ENCODE assay signal across 13 cellular contexts in the genomic region with DNA sequence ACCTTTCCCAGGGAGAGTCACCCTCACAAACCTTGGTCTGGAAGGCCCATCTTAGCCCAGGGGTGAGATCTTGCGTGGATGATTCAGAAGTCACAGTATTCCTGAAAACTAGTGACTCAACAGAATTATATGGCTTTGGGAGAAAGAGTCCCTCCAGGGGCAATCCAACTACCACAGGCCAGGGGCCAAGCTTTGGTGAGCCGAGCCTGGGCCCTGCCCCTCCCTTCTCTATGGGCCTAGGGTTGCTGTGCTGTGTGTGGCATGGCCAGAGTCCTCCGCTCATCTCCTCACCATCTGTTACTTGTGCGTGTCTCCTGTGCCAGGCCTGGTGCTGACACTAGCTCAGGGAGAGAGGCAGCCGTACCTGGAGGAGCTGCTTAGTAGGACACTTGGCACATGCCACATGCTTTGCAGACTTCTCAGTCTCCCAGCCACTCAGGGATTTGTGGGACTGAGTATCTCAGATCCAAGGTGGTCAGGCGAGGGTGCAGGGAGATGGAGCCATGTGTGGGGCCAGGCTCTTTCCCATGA. TPM values are rescaled to one million over a fixed set of nuclear protein-coding genes. Genes with fewer than 3 reads are reported as not detected.
A peak's percentile ranks its signal among the peaks of the same experiment; 100 is the strongest.
DNase-seq lines count a peak whose midpoint lies in the region; ATAC-seq and TF ChIP-seq lines count a peak whose summit lies in the region.
"Had no signal": no experiment of that assay in that cellular context is flagged by ENCODE, and none has a peak within 500 bp of the region (broad histone marks: within the 10 kb centered on the region; RNA-seq: fewer than 3 reads in every experiment).

No MANE protein-coding gene starts in this region.

- H3K4me3 ChIP-seq in RWPE2 (ENCODE audit: severe bottlenecking): no peak overlapping the region
- H3K4me3 ChIP-seq: SK-N-MC had no signal

- H3K9me3 ChIP-seq in RWPE2 (ENCODE audit: severe bottlenecking): no peaks in the 10 kb centered on the region

- peaks cover 10% of the 10 kb centered on the region for H3K4me1 ChIP-seq in RWPE2 (ENCODE audit: insufficient read depth, poor library complexity, severe bottlenecking)

- no peak for TF ChIP-seq CTCF in RWPE2 (IDR thresholded peaks at IDR 0.05; ENCODE audit: poor library complexity, severe bottlenecking)

- peak overlapping the region; percentile 46 for H3K27ac ChIP-seq in RWPE2 (ENCODE audit: poor library complexity, severe bottlenecking)
- H3K27ac ChIP-seq: SK-N-MC had no signal

- no peaks in the 10 kb centered on the region for H3K27me3 ChIP-seq in RWPE2 (ENCODE audit: insufficient read depth, poor library complexity, severe bottlenecking)

- intact Hi-C loops in sciatic nerve (cut with DNase I): no loop called here

- peak; percentile 62 for ATAC-seq in RWPE2 (ENCODE audit: low read depth)
- peak; percentile 26 for ATAC-seq in sciatic nerve
- ATAC-seq in GM18867 (IDR thresholded peaks at IDR 0.05; ENCODE audit: unreplicated experiment): no peak
- no peak for ATAC-seq in GM19452 (IDR thresholded peaks at IDR 0.05; ENCODE audit: unreplicated experiment)

- peak; percentile 60 for DNase-seq in GM04503 (ENCODE audit: low read depth)
- no peak for DNase-seq in RWPE2 (ENCODE audit: low spot score)
- DNase-seq in fibroblast of gingiva (ENCODE audit: low read depth): peak; percentile 21
- peak; percentile 43 for DNase-seq in sciatic nerve (ENCODE audit: low spot score)
- no peak for DNase-seq in stimulated activated naive CD4-positive, alpha-beta T cell (lab: John Stamatoyannopoulos, UW)
- DNase-seq in hippocampal formation (lab: John Stamatoyannopoulos, UW): no peak
- DNase-seq: activated CD4-positive, alpha-beta T cell treated with anti-CD3 and anti-CD28 coated beads, Interleukin-2, amount 50 U/mL, for 1 hour; activated naive CD8-positive, alpha-beta T cell treated with anti-CD3 and anti-CD28 coated beads for 36 hours; DMS153; stimulated activated CD4-positive, alpha-beta T cell treated with anti-CD3 and anti-CD28 coated beads, Interleukin-1b, Interleukin-23, amount 100 ng/mL, for 48 hours had no signal

- H3K36me3 ChIP-seq in RWPE2 (ENCODE audit: low read depth): no peaks in the 10 kb centered on the region

RNA-seq across cellular contexts. Expression of a gene that starts 40.7 kb away (rescaled TPM):
- 8.3 TPM for total RNA-seq in sciatic nerve

Comparison
In these comparisons a context has a peak if more than half of its experiments do, and no peak if none do; other contexts are left out.
1. DNase-seq: peak in GM04503 (single experiment), fibroblast of gingiva (single experiment) and sciatic nerve (single experiment); none in RWPE2 (single experiment), stimulated activated naive CD4-positive, alpha-beta T cell (0 of 6) and hippocampal formation (0 of 2).
2. ATAC-seq: peak in RWPE2 (single experiment) and sciatic nerve (single experiment); none in GM18867 (single experiment) and GM19452 (single experiment).